8 cellular contexts compared by ENCODE assay signal in the genomic region with DNA sequence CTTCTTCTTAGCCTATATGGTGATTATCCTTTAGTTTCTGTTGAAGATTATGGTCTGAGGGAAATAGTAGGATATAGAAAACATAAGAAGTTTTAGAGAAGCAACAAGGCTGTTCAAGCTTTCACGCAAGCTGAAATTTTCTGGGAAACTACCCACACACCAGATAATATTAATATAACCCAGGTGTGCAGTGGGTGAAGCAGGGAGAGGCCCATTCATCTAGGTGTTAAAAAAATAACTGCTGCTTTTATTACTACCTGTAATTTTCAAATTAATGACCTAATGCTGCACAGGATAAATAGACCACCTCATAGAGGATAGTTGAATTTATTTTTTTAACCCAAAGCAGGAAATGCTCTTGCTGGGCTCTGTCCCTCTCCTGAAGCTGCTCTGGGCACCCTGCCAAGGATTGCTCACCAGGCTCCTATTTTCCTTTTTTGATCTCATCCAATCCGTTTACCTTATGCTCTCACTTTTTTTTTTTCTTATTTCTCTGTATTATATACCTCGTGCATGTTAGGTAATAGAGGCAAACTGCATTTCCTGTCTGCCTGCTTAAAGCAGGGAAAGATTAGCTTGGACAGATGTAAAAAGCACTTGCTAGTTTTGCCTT.
DNase-seq lines count a peak whose midpoint lies in the region; ATAC-seq and TF ChIP-seq lines count a peak whose summit lies in the region.

No MANE protein-coding gene starts in this region.

- H3K4me1 ChIP-seq in tibial nerve, result peaks cover 0 to 40% (median 1%) of the 10 kb centered on the region in 4 donors

- DNase-seq in NCI-H1105 (lab: John Stamatoyannopoulos, UW), result peak; percentile 85
- peak; percentile 88 for DNase-seq in SW480 (ENCODE audit: low spot score)
- peak; percentile 93 for DNase-seq in glomerular visceral epithelial cell (ENCODE audit: extremely low spot score)
- DNase-seq in tibial nerve (ENCODE audit: low spot score in 2 of 2), result peak; percentile 25 to 36
- no peak for DNase-seq in activated effector memory CD4-positive, alpha-beta T cell treated with Interleukin-2 at 50 U/mL for 16 hours

- H3K9me3 ChIP-seq in tibial nerve, result no peaks in the 10 kb centered on the region

- TF ChIP-seq POLR2A in tibial nerve (IDR thresholded peaks at IDR 0.05), result no peak

- H3K27me3 ChIP-seq in tibial nerve, result no peaks in the 10 kb centered on the region

- no peak overlapping the region for H3K4me3 ChIP-seq in tibial nerve

- H3K27ac ChIP-seq in C4-2B, result peak overlapping the region; percentile 58; the same call in 1 of the 2 replicates
- no peak overlapping the region for H3K27ac ChIP-seq in tibial nerve

- no peak for TF ChIP-seq CTCF in C4-2B (conservative IDR thresholded peaks at IDR 0.05)
- no peak for TF ChIP-seq CTCF in tibial nerve (IDR thresholded peaks at IDR 0.05)

- H3K36me3 ChIP-seq in tibial nerve, result peaks cover 0 to 6% (median 0%) of the 10 kb centered on the region in 3 donors

- WGBS in tibial nerve, 2 donors, result 37 to 54% methylated on average over 3 of the region's 3 CpGs

- TF ChIP-seq EP300 in tibial nerve (IDR thresholded peaks at IDR 0.05), result no peak

- ATAC-seq in HG02678 (IDR thresholded peaks at IDR 0.05; ENCODE audit: unreplicated experiment) (no peak), GM21423 (IDR thresholded peaks at IDR 0.05; ENCODE audit: unreplicated experiment) (no peak)
